In genomic region chr22:23203452-23204124, GRCh38 we compare ENCODE assay signal across 16 cellular contexts. TPM values are rescaled to one million over a fixed set of nuclear protein-coding genes. Genes with fewer than 3 reads are reported as not detected.
DNase-seq lines count a peak whose midpoint lies in the region; ATAC-seq and TF ChIP-seq lines count a peak whose summit lies in the region.
"Had no signal": no experiment of that assay in that cellular context is flagged by ENCODE, and none has a peak within 500 bp of the region (broad histone marks: within the 10 kb centered on the region; RNA-seq: fewer than 3 reads in every experiment).

No MANE protein-coding gene starts in this region.

- H3K27me3 ChIP-seq in ascending aorta, result no peaks in the 10 kb centered on the region
- H3K27me3 ChIP-seq: BLaER1 had no signal

- H3K4me1 ChIP-seq in HEK293 (ENCODE audit: control insufficient read depth, insufficient read depth, low read length) (no peaks in the 10 kb centered on the region; the same call in 1 of the 2 replicates), ascending aorta (peaks cover 25 to 48% of the 10 kb centered on the region in 2 donors)

- no peak for ATAC-seq in T-cell (replicated peaks in 1 of 4)
- ATAC-seq in HG02610 (IDR thresholded peaks at IDR 0.05; ENCODE audit: unreplicated experiment), result no peak
- no peak for ATAC-seq in GM19351 (IDR thresholded peaks at IDR 0.05; ENCODE audit: unreplicated experiment)
- ATAC-seq in HG02678 (IDR thresholded peaks at IDR 0.05; ENCODE audit: unreplicated experiment), result no peak

- H3K4me3 Mint-ChIP-seq in T-cell, result no peak overlapping the region
- H3K4me3 Mint-ChIP-seq: activated CD4-positive, alpha-beta T cell treated with anti-CD3 and anti-CD28 coated beads, Interleukin-2, amount 10 ng/mL, durations not matched to agents 24 days and 14 days; activated T-helper 1 cell treated with anti-CD3 and anti-CD28 coated beads, Interleukin-12 subunit alpha, Interleukin-12 subunit beta, Interleukin-2, Interleukin-4 antibody, amounts not matched to agents 30 ng/mL and 10 ng/mL and 1 ng/mL, durations not matched to agents 14 hours and 24 hours and 36 hours had no signal

- peaks cover 0 to 34% of the 10 kb centered on the region in 2 experiments; a peak in 1 of 3 replicates for H3K36me3 ChIP-seq in HEK293 (ENCODE audit: control insufficient read depth in 2 of 2, insufficient read depth in 1 of 2, low read length in 2 of 2)
- no peaks in the 10 kb centered on the region for H3K36me3 ChIP-seq in ascending aorta

- no peaks in the 10 kb centered on the region for H3K9me3 ChIP-seq in HEK293 (ENCODE audit: control insufficient read depth, insufficient read depth, low read depth, low read length)
- no peaks in the 10 kb centered on the region for H3K9me3 ChIP-seq in ascending aorta
- H3K9me3 ChIP-seq: BLaER1 had no signal

- POLR2A ChIA-PET in HEK293 (lab: Yijun Ruan, JAX) (no interaction called here), T-cell (lab: Charles Lee) (no interaction called here)

- CTCF ChIA-PET in HEK293 (lab: Yijun Ruan, JAX) (interaction anchor here (1.1 to 1.9 kb wide), 4 partner anchors 16 to 78 kb away, joined by 3 to 9 read pairs (median 6); no protein-coding TSS in a partner anchor), T-cell (lab: Charles Lee) (no interaction called here)

- no peaks in the 10 kb centered on the region for H3K27me3 Mint-ChIP-seq in T-cell
- H3K27me3 Mint-ChIP-seq: activated CD4-positive, alpha-beta T cell treated with anti-CD3 and anti-CD28 coated beads, Interleukin-2, amount 10 ng/mL, durations not matched to agents 24 days and 14 days had no signal

- peaks cover 19% of the 10 kb centered on the region for H3K36me3 Mint-ChIP-seq in T-cell

- TF ChIP-seq CTCF in HEK293 (tag by site-specific recombination; IDR thresholded peaks at IDR 0.05) (no peak), ascending aorta (IDR thresholded peaks at IDR 0.05) (no peak)

- H3K4me3 ChIP-seq in HEK293 (ENCODE audit: low read depth, low read length), result no peak overlapping the region
- no peak overlapping the region for H3K4me3 ChIP-seq in ascending aorta
- H3K4me3 ChIP-seq: BLaER1 had no signal

- DNase-seq in ascending aorta (ENCODE audit: low spot score in 2 of 2) (no peak), midbrain (lab: John Stamatoyannopoulos, UW) (peak; percentile 59), substantia nigra (lab: John Stamatoyannopoulos, UW) (peak in 15 of 49 donors; percentile 24 to 80 (median 43)), T-cell (no peak)
- DNase-seq: activated CD4-positive, alpha-beta T cell treated with anti-CD3 and anti-CD28 coated beads, Interleukin-2, amount 10 ng/mL, durations not matched to agents 24 days and 14 days; DMS53; KBM-7; NCI-H1436; stimulated activated naive CD4-positive, alpha-beta T cell treated with Interleukin-2 at 50 U/mL for 16 hours; T1000 had no signal

- H3K9me3 Mint-ChIP-seq in T-cell, result no peaks in the 10 kb centered on the region
- H3K9me3 Mint-ChIP-seq: activated CD4-positive, alpha-beta T cell treated with anti-CD3 and anti-CD28 coated beads, Interleukin-2, amount 10 ng/mL, durations not matched to agents 24 days and 14 days; activated T-helper 1 cell treated with anti-CD3 and anti-CD28 coated beads, Interleukin-12 subunit alpha, Interleukin-12 subunit beta, Interleukin-2, Interleukin-4 antibody, amounts not matched to agents 30 ng/mL and 10 ng/mL and 1 ng/mL, durations not matched to agents 14 hours and 24 hours and 36 hours had no signal

- H3K27ac ChIP-seq in HEK293 (ENCODE audit: extremely low read depth, low read depth, low read length) (no peak overlapping the region), ascending aorta (peak overlapping the region; percentile 75 to 79), substantia nigra (ENCODE audit: low read depth, low read length, poor library complexity, severe bottlenecking) (peak overlapping the region; percentile 49)
- H3K27ac ChIP-seq: BLaER1 had no signal

- intact Hi-C loops in ascending aorta (cut with DNase I), result loop anchor here (1.0 to 2.0 kb wide), 3 partner anchors 23 to 53 kb away; partner anchors contain the start of gene BCR

- peaks cover 52 to 69% (median 54%) of the 10 kb centered on the region in 3 donors for H3K4me1 Mint-ChIP-seq in T-cell

- H3K27ac Mint-ChIP-seq in T-cell, result peak overlapping the region in 1 of 2 donors; percentile 23
- H3K27ac Mint-ChIP-seq: activated CD4-positive, alpha-beta T cell treated with anti-CD3 and anti-CD28 coated beads, Interleukin-2, amount 10 ng/mL, durations not matched to agents 24 days and 14 days had no signal

TF ChIP-seq in HEK293, 187 proteins besides CTCF, POLR2A, EP300 and RAD21:
- TF ChIP-seq ZBTB44 (tag by site-specific recombination; IDR thresholded peaks at IDR 0.05), result no peak
- TF ChIP-seq PRDM4 (tag by site-specific recombination; IDR thresholded peaks at IDR 0.05), result peak; percentile 47; the same call in 1 of the 2 replicates

RNA-seq across cellular contexts. Expression of gene BCR, which starts 23.3 kb away (rescaled TPM):
- total RNA-seq in ascending aorta (216 TPM), T-cell (100 to 1,000 TPM in 1 of 5 donors, 10 to 100 TPM in 4; 74.6 to 103 (median 85.5) TPM)

RNA-seq across cellular contexts. Expression of gene RAB36, which starts 58.3 kb away (rescaled TPM):
- 1.8 TPM for total RNA-seq in ascending aorta
- 1 to 10 TPM in 1 of 5 donors, under 1 TPM in 4; 0.18 to 1.8 (median 0.47) TPM for total RNA-seq in T-cell
- total RNA-seq: activated CD4-positive, alpha-beta T cell treated with anti-CD3 and anti-CD28 coated beads, Interleukin-2, amount 10 ng/mL, durations not matched to agents 24 days and 14 days had no signal
